Comparison of ENCODE assay signal across 8 cellular contexts in the genomic region with DNA sequence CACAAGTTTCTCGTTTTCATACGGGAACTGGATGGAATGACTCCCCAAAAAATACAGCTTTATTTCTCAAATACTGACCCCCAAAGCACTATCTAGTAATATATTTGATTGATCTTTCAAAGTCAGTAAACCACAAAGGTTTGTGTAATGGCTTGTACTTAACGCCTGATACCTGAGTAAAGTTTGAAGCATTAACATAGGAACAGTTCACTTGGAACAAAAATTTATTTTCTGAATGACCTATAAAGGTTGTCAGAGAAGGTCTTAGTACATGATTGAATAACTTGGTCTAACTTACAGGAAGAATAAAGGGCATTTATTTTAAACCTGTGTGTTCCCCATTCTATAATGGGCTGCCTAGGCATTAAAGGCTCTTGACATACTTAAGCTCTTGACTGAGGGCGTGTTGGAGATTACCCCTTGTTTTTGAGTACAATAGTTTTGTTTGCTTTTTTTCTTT. TPM values are rescaled to one million over a fixed set of nuclear protein-coding genes. Genes with fewer than 3 reads are reported as not detected.
DNase-seq lines count a peak whose midpoint lies in the region; ATAC-seq, FAIRE-seq and TF ChIP-seq lines count a peak whose summit lies in the region.

No MANE protein-coding gene starts in this region.

- H3K27ac ChIP-seq in PC-9 (no peak overlapping the region), fibroblast of lung (ENCODE audit: insufficient read depth, low read length) (no peak overlapping the region), rectal smooth muscle tissue (ENCODE audit: low read depth, low read length) (peak overlapping the region; percentile 89)

- H3K79me2 ChIP-seq in PC-9 (ENCODE audit: low read depth), result no peaks in the 10 kb centered on the region
- no peaks in the 10 kb centered on the region for H3K79me2 ChIP-seq in fibroblast of lung (ENCODE audit: control insufficient read depth, insufficient read depth, low read length)

- H3K9me2 ChIP-seq in PC-9 (ENCODE audit: insufficient read depth), result no peaks in the 10 kb centered on the region

- H3K27me3 ChIP-seq in PC-9 (ENCODE audit: insufficient read depth, low read depth) (no peaks in the 10 kb centered on the region), fibroblast of lung (ENCODE audit: control insufficient read depth, insufficient read depth, low read length) (no peaks in the 10 kb centered on the region), rectal smooth muscle tissue (ENCODE audit: control insufficient read depth, insufficient read depth, low read length) (no peaks in the 10 kb centered on the region)

- no peak for FAIRE-seq in RCC 7860 (lab: Jason Lieb, UNC)

- peaks cover 9% of the 10 kb centered on the region; the same call in 1 of the 2 replicates for H3K4me1 ChIP-seq in PC-9 (replicated peaks; ENCODE audit: insufficient read depth)
- no peaks in the 10 kb centered on the region for H3K4me1 ChIP-seq in fibroblast of lung (ENCODE audit: control insufficient read depth, extremely low read depth, insufficient read depth, low read length)
- H3K4me1 ChIP-seq in rectal smooth muscle tissue (ENCODE audit: control insufficient read depth, insufficient read depth, low read length), result peaks cover 8% of the 10 kb centered on the region

- POLR2A ChIA-PET in PC-9 (lab: Charles Lee; ENCODE audit: unreplicated experiment), result interaction anchor here (0.5 kb wide), 1 partner anchor 1014 kb away, joined by 3 read pairs; no protein-coding TSS in a partner anchor

- intact Hi-C loops in PC-9 (cut with micrococcal nuclease; ENCODE audit: unreplicated experiment), result loop anchor here (2.0 to 10.0 kb wide), 3 partner anchors 77 to 1577 kb away; no protein-coding TSS in a partner anchor

- peak overlapping the region; percentile 32 for H3K9ac ChIP-seq in fibroblast of lung (ENCODE audit: insufficient read depth, low read length)
- no peak overlapping the region for H3K9ac ChIP-seq in rectal smooth muscle tissue (ENCODE audit: low read length)

- H3K4me3 ChIP-seq in GM08714 (ENCODE audit: low read length) (peak overlapping the region; percentile 82), PC-9 (peak overlapping the region; percentile 96), fibroblast of lung (replicated peaks in 1 of 4; ENCODE audit: control extremely low read depth in 1 of 4, insufficient read depth in 1 of 4, low read depth in 3 of 4, low read length in 4 of 4) (peak overlapping the region; percentile 72 to 87 (median 84)), rectal smooth muscle tissue (ENCODE audit: low read length) (peak overlapping the region; percentile 97)

- no peak for ATAC-seq in GM19452 (IDR thresholded peaks at IDR 0.05; ENCODE audit: unreplicated experiment)

- H4K20me1 ChIP-seq in PC-9 (ENCODE audit: insufficient read depth) (no peaks in the 10 kb centered on the region), fibroblast of lung (ENCODE audit: control insufficient read depth, extremely low read depth, insufficient read depth, low read length) (no peaks in the 10 kb centered on the region)

- DNase-seq in PC-9, result no peak
- DNase-seq in fibroblast of lung (ENCODE audit: low read depth in 2 of 2), result peak; percentile 8 to 27
- DNase-seq in RCC 7860 (ENCODE audit: low spot score), result no peak
- DNase-seq in nucleus accumbens (lab: John Stamatoyannopoulos, UW), result no peak
- no peak for DNase-seq in SK-N-DZ (ENCODE audit: low spot score)

- H3F3A ChIP-seq in PC-9 (ENCODE audit: insufficient read depth, low read depth), result no peaks in the 10 kb centered on the region

- peak overlapping the region; percentile 98 for H3K4me2 ChIP-seq in PC-9
- peak overlapping the region; percentile 78 for H3K4me2 ChIP-seq in fibroblast of lung (ENCODE audit: extremely low read depth, insufficient read depth, low read length)

- CTCF ChIA-PET in PC-9 (lab: Charles Lee), result no interaction called here

- no peak for TF ChIP-seq CTCF in PC-9 (conservative IDR thresholded peaks at IDR 0.05)
- TF ChIP-seq CTCF in fibroblast of lung (conservative IDR thresholded peaks at IDR 0.05 in 1 of 2, IDR thresholded peaks at IDR 0.05 in 1 of 2; ENCODE audit: low read depth in 1 of 2, low read length in 2 of 2), result no peak

- no TSS peak for BruUV-seq in PC-9 (replicated peaks; lab: Mats Ljungman, UMichigan)

- H2AFZ ChIP-seq in PC-9, result peak overlapping the region; percentile 99
- H2AFZ ChIP-seq in fibroblast of lung (ENCODE audit: low read length), result peak overlapping the region; percentile 95

- no peaks in the 10 kb centered on the region for H3K9me3 ChIP-seq in PC-9 (ENCODE audit: insufficient read depth, low read depth)
- no peaks in the 10 kb centered on the region for H3K9me3 ChIP-seq in fibroblast of lung (ENCODE audit: control insufficient read depth, insufficient read depth, low read depth, low read length)

- H3K36me3 ChIP-seq in PC-9 (ENCODE audit: low read depth) (no peaks in the 10 kb centered on the region), fibroblast of lung (ENCODE audit: control insufficient read depth, insufficient read depth, low read length) (no peaks in the 10 kb centered on the region), rectal smooth muscle tissue (ENCODE audit: control insufficient read depth, insufficient read depth, low read length) (no peaks in the 10 kb centered on the region)

RNA-seq across cellular contexts. Expression of a gene that starts 1.4 kb away (rescaled TPM):
- 0.37 and 0.55 TPM in 2 replicates for total RNA-seq in PC-9 (2021)
- 0.26 and 0.50 TPM in 2 replicates for total RNA-seq in fibroblast of lung
- 0.67 and 2.0 TPM in 2 replicates for polyA plus RNA-seq in fibroblast of lung
- 0.34 and 0.81 TPM in 2 replicates for polyA plus RNA-seq in fibroblast of lung (2012)
- polyA minus RNA-seq in fibroblast of lung (ENCODE audit: low replicate concordance), result 0.20 and 1.6 TPM in 2 replicates
- 1.8 and 2.1 TPM in 2 replicates for polyA plus RNA-seq in SK-N-DZ (2014; cell fraction: cytosol; rRNA removed)
- 2.2 and 2.8 TPM in 2 replicates for polyA plus RNA-seq in SK-N-DZ (2014; cell fraction: nucleus; rRNA removed)

Comparison
In these comparisons a context has a peak if more than half of its experiments do, and no peak if none do; other contexts are left out.
1. DNase-seq: peak in fibroblast of lung (2 of 2); none in PC-9 (0 of 2), RCC 7860 (single experiment), nucleus accumbens (0 of 56) and SK-N-DZ (single experiment).
2. Peak in every context shown above with its lines, with median percentiles within 50 percentile points of each other: H3K4me3 ChIP-seq.